20 cellular contexts compared by ENCODE assay signal in genomic region chr10:59753267-59753666, GRCh38. TPM values are rescaled to one million over a fixed set of nuclear protein-coding genes. Genes with fewer than 3 reads are reported as not detected.
"Had no signal": no experiment of that assay in that cellular context is flagged by ENCODE, and none has a peak within 500 bp of the region (broad histone marks: within the 10 kb centered on the region; RNA-seq: fewer than 3 reads in every experiment).

TSS of gene MRLN (minus strand) at chr10:59753455.

- H3K9me3 Mint-ChIP-seq: activated B cell treated with CpG ODN at 0.5 μM for 24 hours; activated naive CD4-positive, alpha-beta T cell treated with anti-CD3 and anti-CD28 coated beads, Interleukin-2, amount 50 U/mL, for 24 hours; memory B cell; nephron progenitor cell; stimulated activated naive CD8-positive, alpha-beta T cell treated with anti-CD3 and anti-CD28 coated beads, Interleukin-15, amount 100 ng/mL, for 72 hours; T-helper 1 cell treated with Interleukin-12 subunit alpha and Interleukin-12 subunit beta and Interleukin-4 antibody, amounts not matched to agents 30 μg/mL and 1 μg/mL, for 36 hours had no signal

- H3K4me3 ChIP-seq: esophagus squamous epithelium, skin epidermis, testis had no signal

- H3K4me1 Mint-ChIP-seq: activated B cell treated with CpG ODN at 0.5 μM for 24 hours; activated naive CD4-positive, alpha-beta T cell treated with anti-CD3 and anti-CD28 coated beads, Interleukin-2, amount 50 U/mL, for 24 hours; memory B cell; stimulated activated naive CD8-positive, alpha-beta T cell treated with anti-CD3 and anti-CD28 coated beads, Interleukin-15, amount 100 ng/mL, for 72 hours had no signal

- H3K4me3 Mint-ChIP-seq: activated B cell treated with CpG ODN at 0.5 μM for 24 hours; activated naive CD4-positive, alpha-beta T cell treated with anti-CD3 and anti-CD28 coated beads, Interleukin-2, amount 50 U/mL, for 24 hours; memory B cell; nephron progenitor cell; stimulated activated naive CD8-positive, alpha-beta T cell treated with anti-CD3 and anti-CD28 coated beads, Interleukin-15, amount 100 ng/mL, for 72 hours; T-helper 1 cell treated with Interleukin-12 subunit alpha and Interleukin-12 subunit beta and Interleukin-4 antibody, amounts not matched to agents 30 μg/mL and 1 μg/mL, for 36 hours had no signal

- H3K4me1 ChIP-seq: esophagus squamous epithelium, foreskin keratinocyte, testis had no signal

- H3K9me3 ChIP-seq: esophagus squamous epithelium, testis had no signal

- H3K27me3 ChIP-seq: esophagus squamous epithelium, testis had no signal

- H3K36me3 Mint-ChIP-seq: activated naive CD4-positive, alpha-beta T cell treated with anti-CD3 and anti-CD28 coated beads, Interleukin-2, amount 50 U/mL, for 24 hours; memory B cell had no signal

- ATAC-seq: foreskin keratinocyte; stimulated activated naive CD8-positive, alpha-beta T cell treated with anti-CD3 and anti-CD28 coated beads, Interleukin-15, amount 100 ng/mL, for 72 hours had no signal

- DNase-seq: activated B cell treated with CpG ODN at 0.5 μM for 24 hours; activated CD4-positive, alpha-beta T cell treated with anti-CD3 and anti-CD28 coated beads, Interleukin-2, amount 50 U/mL, for 1 hour; activated effector memory CD4-positive, alpha-beta T cell treated with Interleukin-2 at 50 U/mL for 16 hours; activated T-cell treated with anti-CD3 and anti-CD28 coated beads for 4 hours; amygdala; esophagus squamous epithelium; foreskin keratinocyte; head of caudate nucleus; nephron progenitor cell; stimulated activated CD4-positive, alpha-beta T cell treated with anti-CD3 and anti-CD28 coated beads, Interleukin-4, amount 100 ng/mL, for 4 hours; stimulated activated naive CD8-positive, alpha-beta T cell treated with anti-CD3 and anti-CD28 coated beads, Interleukin-15, amount 100 ng/mL, for 72 hours; testis had no signal

- H3K27ac Mint-ChIP-seq: activated B cell treated with CpG ODN at 0.5 μM for 24 hours; activated naive CD4-positive, alpha-beta T cell treated with anti-CD3 and anti-CD28 coated beads, Interleukin-2, amount 50 U/mL, for 24 hours; memory B cell; T-helper 1 cell treated with Interleukin-12 subunit alpha and Interleukin-12 subunit beta and Interleukin-4 antibody, amounts not matched to agents 30 μg/mL and 1 μg/mL, for 36 hours had no signal

- H3K27ac ChIP-seq: esophagus squamous epithelium, foreskin keratinocyte, skin epidermis, testis had no signal

- H3K36me3 ChIP-seq: esophagus squamous epithelium had no signal

RNA-seq across cellular contexts. Expression of gene MRLN, which starts in this region (rescaled TPM):
- total RNA-seq: activated B cell treated with CpG ODN at 0.5 μM for 24 hours; activated CD8-positive, alpha-beta memory T cell treated with anti-CD3 and anti-CD28 coated beads for 36 hours; esophagus squamous epithelium; foreskin keratinocyte; mucosa of gallbladder; omental fat pad; testis had no signal
- polyA plus RNA-seq: foreskin keratinocyte, urinary bladder had no signal
